ENCODE assay signal across 11 cellular contexts in genomic region chr2:116269040-116269439, GRCh38.
"Had no signal": no experiment of that assay in that cellular context is flagged by ENCODE, and none has a peak within 500 bp of the region (broad histone marks: within the 10 kb centered on the region; RNA-seq: fewer than 3 reads in every experiment).

No MANE protein-coding gene starts in this region.

- H3K4me3 Mint-ChIP-seq: GM23338, H9, HFFc6 had no signal

- FAIRE-seq: H1, H54 had no signal

- ATAC-seq: GM23338, HCT116 had no signal

- H2AFZ ChIP-seq: GM23248, GM23338 had no signal

- H3K4me2 ChIP-seq: GM23338 had no signal

- H3K27ac Mint-ChIP-seq: GM23338, H9, HFFc6 had no signal

- DNase-seq: GM23248, GOT3, H7, H9, HCEC 1CT, HFFc6 had no signal

- H3K36me3 ChIP-seq: HAP-1 had no signal

- H3K4me1 Mint-ChIP-seq: GM23338, H9 had no signal

- H3K4me3 ChIP-seq: GM23248, GM23338, HAP-1 had no signal

- H3K9ac ChIP-seq: GM23248 had no signal

- H3K4me1 ChIP-seq: HAP-1 had no signal

- H3K27ac ChIP-seq: GM23248 had no signal
